1 cellular context compared by ENCODE assay signal in the genomic region with DNA sequence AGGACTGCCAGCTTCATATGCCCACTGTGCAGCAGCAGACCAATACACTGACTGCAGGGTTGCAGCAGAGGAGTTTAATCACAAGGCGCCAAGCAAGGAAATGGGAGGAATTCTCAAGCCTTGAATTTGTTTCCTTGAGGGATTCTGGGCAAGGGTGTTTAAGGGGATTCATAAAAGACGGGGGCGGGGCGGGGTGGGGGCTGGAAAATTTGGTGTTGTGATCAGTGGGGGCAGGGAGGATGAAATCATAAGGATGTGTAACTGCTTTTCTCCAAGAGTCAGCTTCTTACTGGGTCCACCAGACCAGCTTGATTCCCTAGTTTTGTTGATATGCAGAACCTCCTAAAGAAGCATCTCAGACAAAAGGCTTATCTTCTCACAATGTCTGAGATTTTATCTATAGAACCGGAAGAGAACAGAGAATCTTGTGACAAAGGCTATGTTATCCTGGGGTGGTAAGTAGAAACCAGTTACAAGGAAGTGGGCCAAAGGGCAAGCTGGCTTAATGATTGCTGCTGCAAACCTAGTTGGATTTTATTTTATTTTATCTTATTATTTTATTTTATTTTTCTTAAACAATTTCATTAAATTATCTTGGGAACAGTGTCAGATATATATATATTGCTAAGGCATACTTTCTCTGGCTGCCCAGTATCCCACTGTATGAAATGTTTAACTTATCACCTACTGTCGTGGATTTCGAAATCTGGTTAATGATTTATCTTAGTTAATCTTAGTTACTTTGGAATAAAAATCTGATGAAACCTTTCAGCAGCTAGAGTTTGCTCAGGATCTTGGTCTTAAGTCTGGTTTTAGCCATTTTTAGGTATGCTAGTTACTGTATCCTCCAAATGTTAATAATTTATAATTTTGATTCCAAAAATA.
TF ChIP-seq lines count a peak whose summit lies in the region.

No MANE protein-coding gene starts in this region.

TF ChIP-seq in HepG2, 621 proteins besides CTCF, POLR2A, EP300 and RAD21 (continued from another document):
- TF ChIP-seq ZNF407 (CRISPR knock-in tag; IDR thresholded peaks at IDR 0.05; ENCODE audit: not compliant biosample characterization) (no peak), ZSCAN30 (CRISPR knock-in tag; IDR thresholded peaks at IDR 0.05) (no peak), GATAD2A (CRISPR knock-in tag; IDR thresholded peaks at IDR 0.05) (peak; percentile 35; the same call in 1 of the 2 replicates), MEF2D (CRISPR knock-in tag; IDR thresholded peaks at IDR 0.05) (no peak), PLSCR1 (CRISPR knock-in tag; IDR thresholded peaks at IDR 0.05; ENCODE audit: borderline replicate concordance) (no peak), FOXK2 (IDR thresholded peaks at IDR 0.05) (no peak), ETV6 (CRISPR knock-in tag; conservative IDR thresholded peaks at IDR 0.05) (no peak), ZNF460 (CRISPR knock-in tag; IDR thresholded peaks at IDR 0.05; ENCODE audit: borderline replicate concordance) (no peak), ZFP1 (CRISPR knock-in tag; IDR thresholded peaks at IDR 0.05) (no peak), ZNF274 (CRISPR knock-in tag; IDR thresholded peaks at IDR 0.05) (no peak), ZFP90 (CRISPR knock-in tag; IDR thresholded peaks at IDR 0.05; ENCODE audit: borderline replicate concordance) (no peak), FOXP4 (CRISPR knock-in tag; IDR thresholded peaks at IDR 0.05) (no peak), GZF1 (CRISPR knock-in tag; IDR thresholded peaks at IDR 0.05) (no peak), SOX13 (IDR thresholded peaks at IDR 0.05) (no peak), SOX13 (CRISPR knock-in tag; conservative IDR thresholded peaks at IDR 0.05 in 1 of 2, IDR thresholded peaks at IDR 0.05 in 1 of 2) (no peak)
- TF ChIP-seq, protein P1, sequence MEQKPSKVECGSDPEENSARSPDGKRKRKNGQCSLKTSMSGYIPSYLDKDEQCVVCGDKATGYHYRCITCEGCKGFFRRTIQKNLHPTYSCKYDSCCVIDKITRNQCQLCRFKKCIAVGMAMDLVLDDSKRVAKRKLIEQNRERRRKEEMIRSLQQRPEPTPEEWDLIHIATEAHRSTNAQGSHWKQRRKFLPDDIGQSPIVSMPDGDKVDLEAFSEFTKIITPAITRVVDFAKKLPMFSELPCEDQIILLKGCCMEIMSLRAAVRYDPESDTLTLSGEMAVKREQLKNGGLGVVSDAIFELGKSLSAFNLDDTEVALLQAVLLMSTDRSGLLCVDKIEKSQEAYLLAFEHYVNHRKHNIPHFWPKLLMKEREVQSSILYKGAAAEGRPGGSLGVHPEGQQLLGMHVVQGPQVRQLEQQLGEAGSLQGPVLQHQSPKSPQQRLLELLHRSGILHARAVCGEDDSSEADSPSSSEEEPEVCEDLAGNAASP (CRISPR knock-in tag; IDR thresholded peaks at IDR 0.05; ENCODE audit: borderline replicate concordance) = no peak
- TF ChIP-seq, protein P2, sequence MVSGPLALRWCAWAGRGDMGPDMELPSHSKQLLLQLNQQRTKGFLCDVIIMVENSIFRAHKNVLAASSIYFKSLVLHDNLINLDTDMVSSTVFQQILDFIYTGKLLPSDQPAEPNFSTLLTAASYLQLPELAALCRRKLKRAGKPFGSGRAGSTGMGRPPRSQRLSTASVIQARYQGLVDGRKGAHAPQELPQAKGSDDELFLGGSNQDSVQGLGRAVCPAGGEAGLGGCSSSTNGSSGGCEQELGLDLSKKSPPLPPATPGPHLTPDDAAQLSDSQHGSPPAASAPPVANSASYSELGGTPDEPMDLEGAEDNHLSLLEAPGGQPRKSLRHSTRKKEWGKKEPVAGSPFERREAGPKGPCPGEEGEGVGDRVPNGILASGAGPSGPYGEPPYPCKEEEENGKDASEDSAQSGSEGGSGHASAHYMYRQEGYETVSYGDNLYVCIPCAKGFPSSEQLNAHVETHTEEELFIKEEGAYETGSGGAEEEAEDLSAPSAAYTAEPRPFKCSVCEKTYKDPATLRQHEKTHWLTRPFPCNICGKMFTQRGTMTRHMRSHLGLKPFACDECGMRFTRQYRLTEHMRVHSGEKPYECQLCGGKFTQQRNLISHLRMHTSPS (CRISPR knock-in tag; IDR thresholded peaks at IDR 0.05; ENCODE audit: low read depth) = no peak
- TF ChIP-seq, protein P3, sequence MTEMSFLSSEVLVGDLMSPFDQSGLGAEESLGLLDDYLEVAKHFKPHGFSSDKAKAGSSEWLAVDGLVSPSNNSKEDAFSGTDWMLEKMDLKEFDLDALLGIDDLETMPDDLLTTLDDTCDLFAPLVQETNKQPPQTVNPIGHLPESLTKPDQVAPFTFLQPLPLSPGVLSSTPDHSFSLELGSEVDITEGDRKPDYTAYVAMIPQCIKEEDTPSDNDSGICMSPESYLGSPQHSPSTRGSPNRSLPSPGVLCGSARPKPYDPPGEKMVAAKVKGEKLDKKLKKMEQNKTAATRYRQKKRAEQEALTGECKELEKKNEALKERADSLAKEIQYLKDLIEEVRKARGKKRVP (CRISPR knock-in tag; IDR thresholded peaks at IDR 0.05) = peak in 1 of 2 experiments; percentile 81; a peak in 1 of 4 replicates
- TF ChIP-seq, protein P4, sequence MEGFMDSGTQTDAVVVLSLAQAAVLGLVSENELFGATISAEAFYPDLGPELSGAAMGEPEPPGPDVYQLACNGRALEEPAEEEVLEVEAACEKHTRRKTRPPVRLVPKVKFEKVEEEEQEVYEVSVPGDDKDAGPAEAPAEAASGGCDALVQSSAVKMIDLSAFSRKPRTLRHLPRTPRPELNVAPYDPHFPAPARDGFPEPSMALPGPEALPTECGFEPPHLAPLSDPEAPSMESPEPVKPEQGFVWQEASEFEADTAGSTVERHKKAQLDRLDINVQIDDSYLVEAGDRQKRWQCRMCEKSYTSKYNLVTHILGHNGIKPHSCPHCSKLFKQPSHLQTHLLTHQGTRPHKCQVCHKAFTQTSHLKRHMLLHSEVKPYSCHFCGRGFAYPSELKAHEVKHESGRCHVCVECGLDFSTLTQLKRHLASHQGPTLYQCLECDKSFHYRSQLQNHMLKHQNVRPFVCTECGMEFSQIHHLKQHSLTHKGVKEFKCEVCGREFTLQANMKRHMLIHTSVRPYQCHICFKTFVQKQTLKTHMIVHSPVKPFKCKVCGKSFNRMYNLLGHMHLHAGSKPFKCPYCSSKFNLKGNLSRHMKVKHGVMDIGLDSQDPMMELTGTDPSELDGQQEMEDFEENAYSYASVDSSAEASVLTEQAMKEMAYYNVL (CRISPR knock-in tag; IDR thresholded peaks at IDR 0.05; ENCODE audit: borderline replicate concordance) = no peak
TF ChIP-seq in HepG2: peak in this region for 7.
